In genomic region chr4:81519856-81520255, GRCh38 we compare ENCODE assay signal across 22 cellular contexts. TPM values are rescaled to one million over a fixed set of nuclear protein-coding genes. Genes with fewer than 3 reads are reported as not detected.
DNase-seq lines count a peak whose midpoint lies in the region; ATAC-seq, FAIRE-seq and TF ChIP-seq lines count a peak whose summit lies in the region.
"Had no signal": no experiment of that assay in that cellular context is flagged by ENCODE, and none has a peak within 500 bp of the region (broad histone marks: within the 10 kb centered on the region; RNA-seq: fewer than 3 reads in every experiment).

No MANE protein-coding gene starts in this region.

- TF ChIP-seq EP300 in HepG2 (IDR thresholded peaks at IDR 0.05; ENCODE audit: low read depth in 2 of 2, low read length in 2 of 2) (no peak), HepG2 (CRISPR knock-in tag; IDR thresholded peaks at IDR 0.05; ENCODE audit: borderline replicate concordance) (no peak)

- H4K20me1 ChIP-seq in HepG2 (ENCODE audit: insufficient read depth, low read length), result no peaks in the 10 kb centered on the region

- no peak overlapping the region for H2AFZ ChIP-seq in HepG2 (ENCODE audit: low read length)

- no peak for FAIRE-seq in HepG2 (lab: Jason Lieb, UNC)
- FAIRE-seq: RCC 7860 had no signal

- CTCF ChIA-PET in HepG2 (lab: Yijun Ruan, JAX; ENCODE audit: low intra/inter-chr PET ratio, low total read pairs), result no interaction called here
- CTCF ChIA-PET in activated B cell treated with CpG ODN at 0.5 μM for 24 hours (lab: Charles Lee), result no interaction called here

- H3K27ac Mint-ChIP-seq in activated B cell treated with CpG ODN at 0.5 μM for 24 hours, result no peak overlapping the region
- H3K27ac Mint-ChIP-seq in nephron, result peak overlapping the region in 2 of 3 experiments; percentile 25 to 62
- H3K27ac Mint-ChIP-seq: CD4-positive, CD25-positive, alpha-beta regulatory T cell; H9 had no signal

- no peak for TF ChIP-seq POLR2A in HepG2 (IDR thresholded peaks at IDR 0.05; ENCODE audit: insufficient read depth in 1 of 2, low read depth in 2 of 2, low read length in 2 of 2)
- no peak for TF ChIP-seq POLR2A in right lobe of liver (IDR thresholded peaks at IDR 0.05)

- no peaks in the 10 kb centered on the region for H3K9me3 ChIP-seq in HepG2 (ENCODE audit: low read length)
- H3K9me3 ChIP-seq in right lobe of liver, result no peaks in the 10 kb centered on the region

- ATAC-seq in HepG2 (no peak), right lobe of liver (no peak), activated B cell treated with CpG ODN at 0.5 μM for 24 hours (ENCODE audit: low read depth) (peak; percentile 26)

- DNase-seq in HepG2 (ENCODE audit: low spot score), result no peak
- DNase-seq in right lobe of liver, result no peak
- no peak for DNase-seq in activated B cell treated with CpG ODN at 0.5 μM for 24 hours
- DNase-seq in GM13977 (ENCODE audit: low spot score), result no peak
- no peak for DNase-seq in activated CD4-positive, alpha-beta T cell treated with anti-CD3 and anti-CD28 coated beads, Interleukin-2, amount 50 U/mL, for 1 hour
- DNase-seq in activated naive CD4-positive, alpha-beta T cell treated with Interleukin-2 at 50 U/mL for 16 hours, result no peak
- DNase-seq in HuH-7.5 (ENCODE audit: low spot score), result no peak
- DNase-seq: 8988T; CD4-positive, CD25-positive, alpha-beta regulatory T cell; COR-L47; DMS 273 treated with DMSO at 0.1 percent for 48 hours; DND-41; H9; NCI-H1417 treated with DMSO at 0.1 percent for 48 hours; NCI-H1930; NCI-H345; NCI-H526; Right ventricle myocardium superior had no signal

- H3K27me3 Mint-ChIP-seq in activated B cell treated with CpG ODN at 0.5 μM for 24 hours (no peaks in the 10 kb centered on the region), nephron (ENCODE audit: low read depth) (no peaks in the 10 kb centered on the region)

- intact Hi-C loops in HepG2 (cut with micrococcal nuclease; ENCODE audit: unreplicated experiment) (no loop called here), right lobe of liver (cut with DNase I) (no loop called here), activated B cell treated with CpG ODN at 0.5 μM for 24 hours (cut with micrococcal nuclease) (loop anchor here (1.0 to 2.0 kb wide), 3 partner anchors 10 to 21 kb away; no protein-coding TSS in a partner anchor)

- in situ Hi-C loops in HepG2 (cut with HindIII; ENCODE audit: extremely low pct_ligation_motif_present, low pct_unique_long_range_greater_than_20kb) (no loop called here), GM13977 (cut with MboI; ENCODE audit: low pct_unique_long_range_greater_than_20kb, low sequenced_read_pairs, unreplicated experiment) (no loop called here)

- TF ChIP-seq CTCF in HepG2 (CRISPR knock-in tag; IDR thresholded peaks at IDR 0.05) (no peak), right lobe of liver (IDR thresholded peaks at IDR 0.05) (no peak), activated B cell treated with CpG ODN at 0.5 μM for 24 hours (IDR thresholded peaks at IDR 0.05) (no peak), nephron (IDR thresholded peaks at IDR 0.05; ENCODE audit: unreplicated experiment in 3 of 3) (no peak), GM13977 (IDR thresholded peaks at IDR 0.05; ENCODE audit: extremely low read depth, insufficient read depth, missing control alignments) (no peak)

- H3K27ac ChIP-seq in HepG2 (ENCODE audit: extremely low read length, insufficient read depth, low read length) (no peak overlapping the region), right lobe of liver (no peak overlapping the region)

- TF ChIP-seq RAD21 in HepG2 (CRISPR knock-in tag; IDR thresholded peaks at IDR 0.05), result no peak

- H3K4me3 Mint-ChIP-seq in activated B cell treated with CpG ODN at 0.5 μM for 24 hours, result no peak overlapping the region
- H3K4me3 Mint-ChIP-seq in nephron, result no peak overlapping the region
- H3K4me3 Mint-ChIP-seq: CD4-positive, CD25-positive, alpha-beta regulatory T cell; H9 had no signal

- POLR2A ChIA-PET in HepG2 (lab: Yijun Ruan, JAX), result no interaction called here
- POLR2A ChIA-PET in activated B cell treated with CpG ODN at 0.5 μM for 24 hours (lab: Charles Lee), result interaction anchor here (0.9 to 1.5 kb wide), 2 partner anchors 10 to 42 kb away, joined by 3 to 6 read pairs; no protein-coding TSS in a partner anchor

- H3K9ac ChIP-seq in HepG2 (ENCODE audit: insufficient read depth, low read depth, low read length), result no peak overlapping the region

- H3K4me1 Mint-ChIP-seq in activated B cell treated with CpG ODN at 0.5 μM for 24 hours, result peaks cover 34% of the 10 kb centered on the region
- peaks cover 10% of the 10 kb centered on the region for H3K4me1 Mint-ChIP-seq in nephron

- no peaks in the 10 kb centered on the region for H3K79me2 ChIP-seq in HepG2 (ENCODE audit: insufficient read depth, low read length)

- H3K36me3 Mint-ChIP-seq in activated B cell treated with CpG ODN at 0.5 μM for 24 hours (ENCODE audit: low read depth), result no peaks in the 10 kb centered on the region
- H3K36me3 Mint-ChIP-seq in nephron (ENCODE audit: low read depth), result no peaks in the 10 kb centered on the region
- H3K36me3 Mint-ChIP-seq: CD4-positive, CD25-positive, alpha-beta regulatory T cell had no signal

- H3K4me2 ChIP-seq in HepG2 (ENCODE audit: low read depth, low read length), result no peak overlapping the region

- WGBS in HepG2 (ENCODE audit: low lambda C conversion rate), result 16% methylated on average over 6 of the region's 6 CpGs
- WGBS in right lobe of liver (ENCODE audit: insufficient coverage, low coverage, low lambda C conversion rate, missing lambda C conversion rate), result 79% methylated on average over 6 of the region's 6 CpGs

- H3K4me3 ChIP-seq in HepG2 (replicated peaks in 1 of 3; ENCODE audit: insufficient read depth in 1 of 3, low read depth in 2 of 3, low read length in 3 of 3) (no peak overlapping the region), right lobe of liver (no peak overlapping the region)

- no TSS peak for BruUV-seq in HepG2 (replicated peaks; lab: Mats Ljungman, UMichigan)

- H3K4me1 ChIP-seq in HepG2 (ENCODE audit: insufficient read depth, low read length) (no peaks in the 10 kb centered on the region), right lobe of liver (no peaks in the 10 kb centered on the region)

- no peaks in the 10 kb centered on the region for H3K27me3 ChIP-seq in HepG2 (ENCODE audit: control insufficient read depth in 1 of 2, insufficient read depth in 2 of 2, low read length in 2 of 2)
- no peaks in the 10 kb centered on the region for H3K27me3 ChIP-seq in right lobe of liver

- no peaks in the 10 kb centered on the region for H3K36me3 ChIP-seq in HepG2 (replicated peaks in 1 of 2; ENCODE audit: control insufficient read depth in 1 of 2, insufficient read depth in 2 of 2, low read length in 2 of 2)
- H3K36me3 ChIP-seq in right lobe of liver, result no peaks in the 10 kb centered on the region

- H3K9me3 Mint-ChIP-seq in activated B cell treated with CpG ODN at 0.5 μM for 24 hours, result no peaks in the 10 kb centered on the region
- H3K9me3 Mint-ChIP-seq in nephron, result no peaks in the 10 kb centered on the region
- H3K9me3 Mint-ChIP-seq: H9 had no signal

TF ChIP-seq in HepG2, 621 proteins besides CTCF, POLR2A, EP300 and RAD21 (continues in another document):
- TF ChIP-seq HNF4G (IDR thresholded peaks at IDR 0.05; ENCODE audit: borderline replicate concordance, low read depth, low read length), result no peak
- TF ChIP-seq HNF4G (CRISPR knock-in tag; IDR thresholded peaks at IDR 0.05; ENCODE audit: borderline replicate concordance, low read depth), result no peak
- 0 out of 2 replicates have a peak, but pooled peaks have one; percentile 18 for TF ChIP-seq MAFF (IDR thresholded peaks at IDR 0.05; ENCODE audit: low read depth, low read length)
- no peak for TF ChIP-seq ZNF382 (CRISPR knock-in tag; IDR thresholded peaks at IDR 0.05; ENCODE audit: borderline replicate concordance)
- TF ChIP-seq SMAD1 (CRISPR knock-in tag; IDR thresholded peaks at IDR 0.05; ENCODE audit: borderline replicate concordance, low read depth), result no peak
- TF ChIP-seq, protein P1, sequence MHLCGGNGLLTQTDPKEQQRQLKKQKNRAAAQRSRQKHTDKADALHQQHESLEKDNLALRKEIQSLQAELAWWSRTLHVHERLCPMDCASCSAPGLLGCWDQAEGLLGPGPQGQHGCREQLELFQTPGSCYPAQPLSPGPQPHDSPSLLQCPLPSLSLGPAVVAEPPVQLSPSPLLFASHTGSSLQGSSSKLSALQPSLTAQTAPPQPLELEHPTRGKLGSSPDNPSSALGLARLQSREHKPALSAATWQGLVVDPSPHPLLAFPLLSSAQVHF (CRISPR knock-in tag; IDR thresholded peaks at IDR 0.05), result no peak
- no peak for TF ChIP-seq ZMYM2 (CRISPR knock-in tag; IDR thresholded peaks at IDR 0.05)
- no peak for TF ChIP-seq SIN3B (IDR thresholded peaks at IDR 0.05; ENCODE audit: low read length)

RNA-seq across cellular contexts. Expression of gene RASGEF1B, which starts 48.1 kb away (rescaled TPM):
- total RNA-seq in HepG2 (2016; rRNA removed; fragmentation: Illumina TruSeq; extraction: Trizol) (0.04 TPM in 1 of 2 replicates, not detected in the other), right lobe of liver (10 to 100 TPM; 22.9 to 51.9 (median 25.8) TPM), activated B cell treated with CpG ODN at 0.5 μM for 24 hours (40.2 and 43.7 TPM in 2 replicates)
- not detected in 2 replicates for total RNA-seq in HepG2 (2016; cell fraction: cytosol; rRNA removed; fragmentation: Illumina TruSeq; extraction: Trizol; ENCODE audit: low read depth)
- not detected in 2 replicates for total RNA-seq in HepG2 (2016; cell fraction: insoluble cytoplasmic fraction; rRNA removed; fragmentation: Illumina TruSeq; extraction: Trizol)
- total RNA-seq in HepG2 (2016; cell fraction: membrane; rRNA removed; fragmentation: Illumina TruSeq; extraction: Trizol), result not detected in 2 replicates
- total RNA-seq in HepG2 (2016; cell fraction: nucleus; rRNA removed; fragmentation: Illumina TruSeq; extraction: Trizol), result not detected in 2 replicates
- 0.04 and 0.05 TPM in 2 replicates for polyA plus RNA-seq in HepG2 (2011; rRNA removed)
- polyA plus RNA-seq in HepG2 (2011; cell fraction: cytosol; rRNA removed), result 0.03 TPM in 1 of 2 replicates, not detected in the other
- polyA plus RNA-seq in HepG2 (2011; cell fraction: nucleus; rRNA removed), result not detected in 2 replicates
- not detected in 2 replicates for polyA plus RNA-seq in HepG2 (2012)
- not detected in 2 replicates for polyA plus RNA-seq in HepG2 (2016; cell fraction: cytosol; fragmentation: Illumina TruSeq; extraction: Trizol; ENCODE audit: low read depth)
- polyA plus RNA-seq in HepG2 (2016; cell fraction: insoluble cytoplasmic fraction; fragmentation: Illumina TruSeq; extraction: Trizol; ENCODE audit: low read depth), result not detected in 2 replicates
- not detected in 2 replicates for polyA plus RNA-seq in HepG2 (2016; cell fraction: membrane; fragmentation: Illumina TruSeq; extraction: Trizol; ENCODE audit: low read depth)
- polyA plus RNA-seq in HepG2 (2016; cell fraction: nucleus; fragmentation: Illumina TruSeq; extraction: Trizol; ENCODE audit: insufficient read depth, low read depth), result not detected in 2 replicates
- polyA minus RNA-seq in HepG2 (2011; rRNA and poly(A)+ RNA removed; ENCODE audit: low replicate concordance), result 0.84 TPM in 1 of 2 replicates, not detected in the other
- polyA minus RNA-seq in HepG2 (2011; cell fraction: cytosol; rRNA and poly(A)+ RNA removed), result not detected in 2 replicates
- 0.12 and 0.26 TPM in 2 replicates for polyA minus RNA-seq in HepG2 (2011; cell fraction: nucleus; rRNA and poly(A)+ RNA removed)
- total RNA-seq: G401 had no signal
- polyA plus RNA-seq: AG04450 had no signal

Comparison
In these comparisons a context has a peak if more than half of its experiments do, and no peak if none do; other contexts are left out.
1. RNA of gene RASGEF1B, which starts 48.1 kb away (total RNA-seq): 40.2 to 43.7 TPM in activated B cell treated with CpG ODN at 0.5 μM for 24 hours and 22.9 to 51.9 TPM in right lobe of liver; 0.04 TPM in HepG2; every median in the first group is over 10 times any median in the second.